Comparison of ENCODE assay signal across 8 cellular contexts in the genomic region with DNA sequence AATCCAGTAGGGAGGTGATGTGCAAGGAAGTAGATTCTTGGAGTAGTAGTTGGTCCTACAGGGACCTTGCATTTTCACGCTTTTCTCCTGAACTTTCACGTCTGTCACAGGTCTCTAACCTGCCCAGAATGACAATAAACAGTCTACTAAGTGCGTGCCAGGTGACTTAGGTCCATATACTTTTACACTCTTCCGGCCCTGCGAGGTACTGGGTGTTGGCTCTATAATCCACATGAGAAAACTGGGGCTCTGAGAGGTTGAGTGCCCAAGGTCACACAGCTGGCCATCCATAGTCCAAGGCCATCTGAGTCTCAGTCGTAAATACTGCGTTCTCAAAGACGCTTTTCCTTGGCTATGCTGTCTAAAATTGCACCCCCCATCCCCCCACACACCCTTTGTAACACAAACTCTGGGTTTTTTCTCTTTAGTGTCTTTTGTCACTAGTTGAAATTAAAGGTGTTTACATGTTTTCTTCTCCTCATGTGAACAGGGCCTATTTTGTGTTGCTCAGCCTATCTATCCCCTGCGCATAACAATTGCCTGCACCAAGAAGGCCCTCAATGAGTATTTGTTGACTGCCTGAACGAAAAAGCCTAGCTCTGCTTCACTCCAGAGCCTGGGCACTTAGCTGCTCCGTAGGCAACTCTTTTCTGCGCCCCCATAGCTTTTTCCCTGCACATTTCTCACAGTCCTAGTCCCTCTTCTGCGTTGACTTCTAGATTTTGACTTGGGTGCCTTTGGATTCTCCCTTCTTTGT. TPM values are rescaled to one million over a fixed set of nuclear protein-coding genes. Genes with fewer than 3 reads are reported as not detected.
DNase-seq lines count a peak whose midpoint lies in the region; ATAC-seq and TF ChIP-seq lines count a peak whose summit lies in the region.

No MANE protein-coding gene starts in this region.

- no peaks in the 10 kb centered on the region for H3K9me2 ChIP-seq in PC-9 (ENCODE audit: insufficient read depth)

- H2AFZ ChIP-seq in PC-9 (peak overlapping the region; percentile 96), neuronal stem cell (ENCODE audit: low read length) (peak overlapping the region; percentile 76)

- WGBS in neuronal stem cell (ENCODE audit: extremely low coverage in 2 of 2, insufficient read length in 2 of 2, insufficient replicate concordance in 1 of 2), 2 donors, result no CpG with 5 or more reads among the region's 13 CpGs

- H2BK12ac ChIP-seq in neuronal stem cell (ENCODE audit: low read length), result no peak overlapping the region

- H3K4me1 ChIP-seq in PC-9 (replicated peaks; ENCODE audit: insufficient read depth) (peaks cover 7% of the 10 kb centered on the region), neuronal stem cell (ENCODE audit: control insufficient read depth in 2 of 2, insufficient read depth in 1 of 2, low read depth in 1 of 2, low read length in 2 of 2) (peaks cover 8% of the 10 kb centered on the region in 2 donors)

- H3K4me3 ChIP-seq in AG10803 (ENCODE audit: low read length) (peak overlapping the region; percentile 93), PC-9 (peak overlapping the region; percentile 98), epithelial cell of esophagus (ENCODE audit: low read length) (peak overlapping the region; percentile 89), neuronal stem cell (ENCODE audit: low read length in 2 of 2) (peak overlapping the region; percentile 62 to 98)

- H3K9me3 ChIP-seq in PC-9 (ENCODE audit: insufficient read depth, low read depth) (no peaks in the 10 kb centered on the region), neuronal stem cell (replicated peaks in 1 of 2; ENCODE audit: control insufficient read depth in 2 of 2, insufficient read depth in 1 of 2, low read depth in 1 of 2, low read length in 2 of 2) (peaks cover 4 to 34% of the 10 kb centered on the region in 2 donors)

- peak; percentile 3 for ATAC-seq in GM21515 (IDR thresholded peaks at IDR 0.05; ENCODE audit: unreplicated experiment)

- H3K79me1 ChIP-seq in neuronal stem cell (ENCODE audit: low read depth, low read length), result peaks cover 12% of the 10 kb centered on the region

- no peak for TF ChIP-seq CTCF in AG10803 (conservative IDR thresholded peaks at IDR 0.05; ENCODE audit: low read length)
- no peak for TF ChIP-seq CTCF in PC-9 (conservative IDR thresholded peaks at IDR 0.05)
- no peak for TF ChIP-seq CTCF in epithelial cell of esophagus (IDR thresholded peaks at IDR 0.05; ENCODE audit: insufficient read depth, low read depth, low read length, missing control alignments)

- H3K27ac ChIP-seq in PC-9 (no peak overlapping the region), neuronal stem cell (replicated peaks; ENCODE audit: low read length) (no peak overlapping the region)

- H3K36me3 ChIP-seq in PC-9 (ENCODE audit: low read depth) (no peaks in the 10 kb centered on the region), neuronal stem cell (replicated peaks in 1 of 2; ENCODE audit: control insufficient read depth in 2 of 2, insufficient read depth in 2 of 2, low read length in 2 of 2) (peaks cover 19 to 47% of the 10 kb centered on the region in 2 donors)

- H3K23ac ChIP-seq in neuronal stem cell (ENCODE audit: low read depth, low read length, poor library complexity), result peak overlapping the region; percentile 97

- H4K8ac ChIP-seq in neuronal stem cell (ENCODE audit: low read depth, low read length), result no peak overlapping the region

- H4K20me1 ChIP-seq in PC-9 (ENCODE audit: insufficient read depth), result peaks cover 3% of the 10 kb centered on the region; the same call in 1 of the 2 replicates

- intact Hi-C loops in PC-9 (cut with micrococcal nuclease; ENCODE audit: unreplicated experiment), result no loop called here

- no peak overlapping the region for H2AK5ac ChIP-seq in neuronal stem cell (ENCODE audit: low read depth, low read length)

- H3K79me2 ChIP-seq in PC-9 (ENCODE audit: low read depth), result peaks cover 56% of the 10 kb centered on the region

- no peak overlapping the region for H2BK15ac ChIP-seq in neuronal stem cell (ENCODE audit: low read length)

- TSS peak; percentile 53 for BruUV-seq in PC-9 (replicated peaks; lab: Mats Ljungman, UMichigan)

- no peak overlapping the region for H4K91ac ChIP-seq in neuronal stem cell (ENCODE audit: low read depth, low read length, poor library complexity)

- no peak overlapping the region for H3K14ac ChIP-seq in neuronal stem cell (ENCODE audit: low read length)

- no peak overlapping the region for H3K4ac ChIP-seq in neuronal stem cell (ENCODE audit: low read length)

- H3K27me3 ChIP-seq in PC-9 (ENCODE audit: insufficient read depth, low read depth) (peaks cover 23% of the 10 kb centered on the region), neuronal stem cell (ENCODE audit: control insufficient read depth in 3 of 3, insufficient read depth in 3 of 3, low read depth in 1 of 3, low read length in 3 of 3) (peaks cover 0 to 16% (median 0%) of the 10 kb centered on the region in 3 experiments)

- H2BK5ac ChIP-seq in neuronal stem cell (ENCODE audit: low read length), result no peak overlapping the region

- H3K4me2 ChIP-seq in PC-9, result peak overlapping the region; percentile 79
- H3K4me2 ChIP-seq in neuronal stem cell (ENCODE audit: insufficient read depth, low read length, poor library complexity, severe bottlenecking), result peak overlapping the region; percentile 74

- H3K9ac ChIP-seq in neuronal stem cell (ENCODE audit: low read depth, low read length, poor library complexity), result peak overlapping the region; percentile 92

- no peak overlapping the region for H2BK120ac ChIP-seq in neuronal stem cell (ENCODE audit: low read depth, low read length)

- CTCF ChIA-PET in PC-9 (lab: Charles Lee), result no interaction called here

- POLR2A ChIA-PET in PC-9 (lab: Charles Lee; ENCODE audit: unreplicated experiment), result no interaction called here

- no peak for DNase-seq in AG10803 (ENCODE audit: low read depth)
- DNase-seq in PC-9, result no peak
- no peak for DNase-seq in epithelial cell of esophagus (ENCODE audit: low read depth)
- no peak for DNase-seq in neuronal stem cell (ENCODE audit: low spot score)
- DNase-seq in amniotic stem cell (lab: John Stamatoyannopoulos, UW), result no peak
- DNase-seq in NCI-H2196 treated with DMSO at 0.1 percent for 48 hours (lab: John Stamatoyannopoulos, UW; ENCODE audit: unreplicated experiment), result no peak
- no peak for DNase-seq in cortex of kidney (lab: John Stamatoyannopoulos, UW)

- H3F3A ChIP-seq in PC-9 (ENCODE audit: insufficient read depth, low read depth), result no peaks in the 10 kb centered on the region

- H3K18ac ChIP-seq in neuronal stem cell (ENCODE audit: low read length), result peak overlapping the region; percentile 97

RNA-seq across cellular contexts. Expression of gene SFXN1, which starts 0.9 kb away (rescaled TPM):
- total RNA-seq in PC-9 (2021), result 43.6 and 61.4 TPM in 2 replicates
- polyA plus RNA-seq in neuronal stem cell (2013, experiment 1 of 2), result 51.2 TPM
- 50.9 TPM for polyA plus RNA-seq in neuronal stem cell (2013, experiment 2 of 2)

RNA-seq across cellular contexts. Expression of gene DRD1, which starts 35.3 kb away (rescaled TPM):
- not detected in 2 replicates for total RNA-seq in PC-9 (2021)
- polyA plus RNA-seq in neuronal stem cell (2013, experiment 1 of 2), result not detected
- polyA plus RNA-seq in neuronal stem cell (2013, experiment 2 of 2), result not detected
